In genomic region chr11:43697679-43698078, GRCh38 we compare ENCODE assay signal across 17 cellular contexts.
"Had no signal": no experiment of that assay in that cellular context is flagged by ENCODE, and none has a peak within 500 bp of the region (broad histone marks: within the 10 kb centered on the region; RNA-seq: fewer than 3 reads in every experiment).

No MANE protein-coding gene starts in this region.

- H3K27me3 ChIP-seq: colonic mucosa, neutrophil, ovary, tibial artery had no signal

- H3K36me3 ChIP-seq: colonic mucosa, neutrophil, ovary, tibial artery had no signal

- H3K4me3 ChIP-seq: colonic mucosa, ovary, tibial artery had no signal

- H3K9me3 ChIP-seq: colonic mucosa, neutrophil, ovary had no signal

- DNase-seq: activated CD4-positive, alpha-beta T cell treated with anti-CD3 and anti-CD28 coated beads, Interleukin-2, amount 10 ng/mL, durations not matched to agents 24 days and 14 days; activated CD8-positive, alpha-beta memory T cell treated with anti-CD3 and anti-CD28 coated beads, Interleukin-2, amount 10 ng/mL, durations not matched to agents 7 days and 5 days; activated CD8-positive, alpha-beta T cell treated with anti-CD3 and anti-CD28 coated beads for 36 hours; activated effector memory CD4-positive, alpha-beta T cell treated with anti-CD3 and anti-CD28 coated beads, Interleukin-2, amount 50 U/mL, for 16 hours; activated naive CD4-positive, alpha-beta T cell treated with anti-CD3 and anti-CD28 coated beads, Interleukin-2, amount 10 ng/mL, durations not matched to agents 7 days and 5 days; activated T-cell treated with anti-CD3 and anti-CD28 coated beads for 4 hours; amygdala; central memory CD4-positive, alpha-beta T cell; colonic mucosa; hypothalamus; ovary; stimulated activated CD4-positive, alpha-beta T cell treated with anti-CD3 and anti-CD28 coated beads, Interleukin-4, amount 100 ng/mL, for 4 hours; stimulated activated naive CD8-positive, alpha-beta T cell treated with anti-CD3 and anti-CD28 coated beads, Interleukin-15, amount 100 ng/mL, for 72 hours; tibial artery had no signal

- H3K27ac ChIP-seq: colonic mucosa, neutrophil, ovary, tibial artery, VCaP had no signal

- ATAC-seq: activated CD4-positive, CD25-positive, alpha-beta regulatory T cell treated with anti-CD3 and anti-CD28 coated beads, Interleukin-2, amount 50 U/mL, for 24 hours; activated CD8-positive, alpha-beta memory T cell treated with anti-CD3 and anti-CD28 coated beads, Interleukin-2, amount 10 ng/mL, durations not matched to agents 7 days and 5 days; activated CD8-positive, alpha-beta T cell treated with anti-CD3 and anti-CD28 coated beads for 36 hours; stimulated activated naive CD8-positive, alpha-beta T cell treated with anti-CD3 and anti-CD28 coated beads, Interleukin-15, amount 100 ng/mL, for 72 hours had no signal

- H3K4me1 ChIP-seq: colonic mucosa, tibial artery had no signal
